ENCODE assay signal across 8 cellular contexts in genomic region chr20:3766832-3767433, GRCh38. TPM values are rescaled to one million over a fixed set of nuclear protein-coding genes. Genes with fewer than 3 reads are reported as not detected.
DNase-seq lines count a peak whose midpoint lies in the region; ATAC-seq, FAIRE-seq and TF ChIP-seq lines count a peak whose summit lies in the region.

No MANE protein-coding gene starts in this region.

- no peak for TF ChIP-seq EP300 in GM12878 (IDR thresholded peaks at IDR 0.05; ENCODE audit: borderline replicate concordance in 1 of 2, control insufficient read depth in 1 of 2, low read depth in 2 of 2, low read length in 2 of 2)
- no peak for TF ChIP-seq EP300 in upper lobe of left lung (IDR thresholded peaks at IDR 0.05)

- SMC1A ChIA-PET in GM12878 (lab: Charles Lee; ENCODE audit: uncharacterized antibody, unreplicated experiment), result no interaction called here

- POLR2A ChIA-PET in BJ (lab: Charles Lee) (no interaction called here), GM12878 (lab: Charles Lee) (interaction anchor here (0.6 to 2.5 kb wide), 2 partner anchors 54 to 336 kb away, joined by 9 to 10 read pairs; partner anchors contain the start of gene AP5S1)

- peak; percentile 65 for FAIRE-seq in GM12878 (lab: Jason Lieb, UNC)

- no peak for TF ChIP-seq RAD21 in GM12878 (IDR thresholded peaks at IDR 0.05; ENCODE audit: insufficient read depth, low read depth, low read length)

- H3K79me2 ChIP-seq in GM12878 (ENCODE audit: control insufficient read depth, insufficient read depth, low read length), result peaks cover 14% of the 10 kb centered on the region

- TF ChIP-seq POLR2A in GM12878 (IDR thresholded peaks at IDR 0.05; ENCODE audit: low read depth, low read length) (no peak), upper lobe of left lung (IDR thresholded peaks at IDR 0.05) (no peak)

- RAD21 ChIA-PET in GM12878 (lab: Charles Lee; ENCODE audit: unreplicated experiment), result interaction anchor here (0.8 to 2.1 kb wide), 9 partner anchors 12 to 305 kb away, joined by 3 to 10 read pairs (median 4); partner anchors contain the start of gene AP5S1

- no peaks in the 10 kb centered on the region for H3K9me3 ChIP-seq in GM12878 (replicated peaks; ENCODE audit: control insufficient read depth, insufficient read depth, low read length)
- no peaks in the 10 kb centered on the region for H3K9me3 ChIP-seq in lower lobe of right lung
- no peaks in the 10 kb centered on the region for H3K9me3 ChIP-seq in upper lobe of left lung

- CTCF ChIA-PET in BJ (lab: Yijun Ruan, JAX) (interaction anchor here (0.6 to 4.7 kb wide), 8 partner anchors 10 to 257 kb away, joined by 3 to 51 read pairs (median 6); partner anchors contain the start of genes AP5S1 and SPEF1), GM12878 (lab: Yijun Ruan, JAX) (interaction anchor here (0.6 to 5.7 kb wide), 16 partner anchors 9 to 318 kb away, joined by 3 to 52 read pairs (median 7); partner anchors contain the start of gene CENPB)

- H3K4me2 ChIP-seq in GM12878 (ENCODE audit: control insufficient read depth, insufficient read depth), result peak overlapping the region; percentile 94

- peak; percentile 2 for ATAC-seq in HG03159 (IDR thresholded peaks at IDR 0.05; ENCODE audit: unreplicated experiment)
- peak; percentile 3; the same call in 1 of the 3 replicates for ATAC-seq in GM12878
- ATAC-seq in lower lobe of right lung, result peak in 1 of 2 donors; percentile 2
- no peak for ATAC-seq in upper lobe of left lung (ENCODE audit: low FRiP score in 2 of 2)

- in situ Hi-C loops in GM12878 (cut with MboI), result no loop called here

- intact Hi-C loops in GM12878 (cut with micrococcal nuclease; ENCODE audit: unreplicated experiment) (loop anchor here (2.0 to 5.0 kb wide), 3 partner anchors 14 to 90 kb away; no protein-coding TSS in a partner anchor), lower lobe of right lung (cut with DNase I) (no loop called here)

- DNase-seq in BJ (ENCODE audit: low read depth) (no peak), GM12878 (ENCODE audit: low read depth, low spot score) (no peak), lower lobe of right lung (peak; percentile 50), upper lobe of left lung (no peak), GOT3 (lab: John Stamatoyannopoulos, UW) (no peak), NCI-H774 (lab: John Stamatoyannopoulos, UW) (no peak), SIG-M5 (lab: John Stamatoyannopoulos, UW) (no peak)

- peak overlapping the region; percentile 96 for H2AFZ ChIP-seq in GM12878 (ENCODE audit: control insufficient read depth, low read depth, low read length)

- peak overlapping the region; percentile 82 for H3K9ac ChIP-seq in GM12878 (ENCODE audit: control insufficient read depth, insufficient read depth, low read length)

- H3K27ac ChIP-seq in GM12878 (ENCODE audit: control insufficient read depth, insufficient read depth) (no peak overlapping the region), lower lobe of right lung (no peak overlapping the region), upper lobe of left lung (peak overlapping the region in 3 of 4 donors; percentile 10 to 90 (median 47))

- peaks cover 24% of the 10 kb centered on the region for H3K4me1 ChIP-seq in GM12878 (ENCODE audit: control insufficient read depth, insufficient read depth, low read length)
- H3K4me1 ChIP-seq in lower lobe of right lung, result peaks cover 49% of the 10 kb centered on the region
- peaks cover 24 to 48% (median 29%) of the 10 kb centered on the region in 4 donors for H3K4me1 ChIP-seq in upper lobe of left lung

- no peaks in the 10 kb centered on the region for H4K20me1 ChIP-seq in GM12878 (ENCODE audit: control insufficient read depth, insufficient read depth)

- no peaks in the 10 kb centered on the region for H3K36me3 ChIP-seq in BJ (ENCODE audit: control insufficient read depth, insufficient read depth, low read length)
- no peaks in the 10 kb centered on the region; a peak in 1 of 4 replicates for H3K36me3 ChIP-seq in GM12878 (ENCODE audit: control insufficient read depth in 2 of 2, insufficient read depth in 2 of 2, low read length in 1 of 2)
- H3K36me3 ChIP-seq in lower lobe of right lung, result peaks cover 1% of the 10 kb centered on the region
- no peaks in the 10 kb centered on the region for H3K36me3 ChIP-seq in upper lobe of left lung

- H3K4me3 ChIP-seq in BJ (ENCODE audit: low read depth, low read length), result peak overlapping the region; percentile 71
- peak overlapping the region; percentile 89 for H3K4me3 ChIP-seq in GM12878
- H3K4me3 ChIP-seq in lower lobe of right lung, result peak overlapping the region; percentile 65
- H3K4me3 ChIP-seq in upper lobe of left lung, result peak overlapping the region; percentile 70 to 87 (median 76)

- H3K27me3 ChIP-seq in BJ (ENCODE audit: control insufficient read depth, insufficient read depth, low read length) (no peaks in the 10 kb centered on the region), GM12878 (replicated peaks in 1 of 2; ENCODE audit: control insufficient read depth in 2 of 2, insufficient read depth in 2 of 2, low read length in 1 of 2) (no peaks in the 10 kb centered on the region), lower lobe of right lung (ENCODE audit: low read depth) (no peaks in the 10 kb centered on the region), upper lobe of left lung (no peaks in the 10 kb centered on the region)

- 4% methylated on average over 25 of the region's 27 CpGs for WGBS in GM12878 (ENCODE audit: insufficient coverage, insufficient replicate concordance, low lambda C conversion rate, missing lambda C conversion rate)
- WGBS in upper lobe of left lung, 2 donors, result 7 to 13% methylated on average over 6 to 27 of the region's 27 CpGs

- TF ChIP-seq CTCF in BJ (IDR thresholded peaks at IDR 0.05; ENCODE audit: insufficient read depth, low read depth, low read length) (no peak), GM12878 (IDR thresholded peaks at IDR 0.05 in 2 of 3, conservative IDR thresholded peaks at IDR 0.05 in 1 of 3; ENCODE audit: control insufficient read depth in 2 of 3, extremely low read depth in 1 of 3, insufficient read depth in 1 of 3, low read depth in 3 of 3, low read length in 3 of 3) (no peak), lower lobe of right lung (IDR thresholded peaks at IDR 0.05) (no peak), upper lobe of left lung (IDR thresholded peaks at IDR 0.05) (no peak)

- no TSS peak for BruUV-seq in GM12878 (replicated peaks; lab: Mats Ljungman, UMichigan)

RNA-seq across cellular contexts. Expression of gene ADISSP, which starts 0.6 kb away (rescaled TPM):
- polyA plus RNA-seq in BJ (2011; rRNA removed) (21.3 and 34.3 TPM in 2 replicates), GM12878 (2011; rRNA removed) (6.9 and 22.6 TPM in 2 replicates), GM12878 (2014; fragmentation: Illumina TruSeq; extraction: Trizol) (2.3 and 17.5 TPM in 2 replicates), GM12878 (2014; fragmentation: Nextera tagmentation; extraction: Ambion mirVana) (1 to 10 TPM in 1 of 2 experiments, under 1 TPM in 1; 0.80 to 7.6 TPM), GM12878 (2014; rRNA removed) (50.2 and 62.0 TPM in 2 replicates), GM12878 (2016; fragmentation: Nextera tagmentation; extraction: Ambion mirVana) (10 to 100 TPM; 90.8 to 96.3 TPM)
- 17.3 and 22.7 TPM in 2 replicates for polyA minus RNA-seq in BJ (2011; rRNA and poly(A)+ RNA removed)
- total RNA-seq in GM12878 (2013; cell fraction: nucleolus; rRNA removed), result 2.7 and 3.8 TPM in 2 replicates
- total RNA-seq in GM12878 (2014; rRNA removed) (59.2 and 64.5 TPM in 2 replicates), GM12878 (2014; rRNA removed; fragmentation: Illumina TruSeq; extraction: Trizol) (25.2 and 27.1 TPM in 2 replicates), GM12878 (2021) (65.9 and 67.5 TPM in 2 replicates), lower lobe of right lung (33.2 TPM), upper lobe of left lung (10 to 100 TPM in 5 of 6 donors, 1 to 10 TPM in 1; 6.7 to 41.9 (median 39.1) TPM)
- 5.7 TPM for polyA plus RNA-seq in GM12878 (2011; ENCODE audit: low read depth)
- 42.5 and 66.1 TPM in 2 replicates for polyA plus RNA-seq in GM12878 (2011; cell fraction: cytosol; rRNA removed)
- 25.9 and 34.8 TPM in 2 replicates for polyA plus RNA-seq in GM12878 (2011; cell fraction: nucleus; rRNA removed)
- polyA plus RNA-seq in GM12878 (2012), result 22.4 and 26.6 TPM in 2 replicates
- 16.0 and 29.6 TPM in 2 replicates for polyA minus RNA-seq in GM12878 (2011; rRNA and poly(A)+ RNA removed)
- polyA minus RNA-seq in GM12878 (2011; cell fraction: cytosol; rRNA and poly(A)+ RNA removed), result 16.8 and 25.3 TPM in 2 replicates
- polyA minus RNA-seq in GM12878 (2011; cell fraction: nucleus; rRNA and poly(A)+ RNA removed), result 6.3 and 9.6 TPM in 2 replicates

RNA-seq across cellular contexts. Expression of gene SPEF1, which starts 14.3 kb away (rescaled TPM):
- polyA plus RNA-seq in BJ (2011; rRNA removed), result 0.07 and 0.17 TPM in 2 replicates
- not detected in 2 replicates for polyA minus RNA-seq in BJ (2011; rRNA and poly(A)+ RNA removed)
- total RNA-seq in GM12878 (2013; cell fraction: nucleolus; rRNA removed), result not detected in 2 replicates
- total RNA-seq in GM12878 (2014; rRNA removed), result not detected in 2 replicates
- not detected in 2 replicates for total RNA-seq in GM12878 (2014; rRNA removed; fragmentation: Illumina TruSeq; extraction: Trizol)
- not detected in 2 replicates for total RNA-seq in GM12878 (2021)
- polyA plus RNA-seq in GM12878 (2011; ENCODE audit: low read depth), result not detected
- not detected in 2 replicates for polyA plus RNA-seq in GM12878 (2011; rRNA removed)
- not detected in 2 replicates for polyA plus RNA-seq in GM12878 (2011; cell fraction: cytosol; rRNA removed)
- polyA plus RNA-seq in GM12878 (2011; cell fraction: nucleus; rRNA removed), result 0.18 and 0.29 TPM in 2 replicates
- 0.09 TPM in 1 of 2 replicates, not detected in the other for polyA plus RNA-seq in GM12878 (2012)
- polyA plus RNA-seq in GM12878 (2014; fragmentation: Illumina TruSeq; extraction: Trizol), result not detected in 2 replicates
- not detected for polyA plus RNA-seq in GM12878 (2014; fragmentation: Nextera tagmentation; extraction: Ambion mirVana)
- 0.06 and 0.12 TPM in 2 replicates for polyA plus RNA-seq in GM12878 (2014; rRNA removed)
- polyA plus RNA-seq in GM12878 (2016; fragmentation: Nextera tagmentation; extraction: Ambion mirVana), result not detected
- not detected in 2 replicates for polyA minus RNA-seq in GM12878 (2011; rRNA and poly(A)+ RNA removed)
- not detected in 2 replicates for polyA minus RNA-seq in GM12878 (2011; cell fraction: cytosol; rRNA and poly(A)+ RNA removed)
- polyA minus RNA-seq in GM12878 (2011; cell fraction: nucleus; rRNA and poly(A)+ RNA removed), result 0.12 TPM in 1 of 2 replicates, not detected in the other
- total RNA-seq in lower lobe of right lung, result 3.9 TPM
- total RNA-seq in upper lobe of left lung, result 10 to 100 TPM in 1 of 6 donors, 1 to 10 TPM in 4, under 1 TPM in 1; 0.34 to 15.1 (median 5.4) TPM

RNA-seq across cellular contexts. Expression of gene CENPB, which starts 19.6 kb away (rescaled TPM):
- polyA plus RNA-seq in BJ (2011; rRNA removed) (31.0 and 47.5 TPM in 2 replicates), GM12878 (2011; rRNA removed) (4.3 and 7.1 TPM in 2 replicates), GM12878 (2014; fragmentation: Illumina TruSeq; extraction: Trizol) (10.9 and 20.9 TPM in 2 replicates), GM12878 (2014; fragmentation: Nextera tagmentation; extraction: Ambion mirVana) (under 1 TPM; 0.16 to 0.29 TPM), GM12878 (2014; rRNA removed) (35.5 and 44.8 TPM in 2 replicates), GM12878 (2016; fragmentation: Nextera tagmentation; extraction: Ambion mirVana) (1 to 10 TPM; 1.6 to 2.4 TPM)
- 33.9 and 42.5 TPM in 2 replicates for polyA minus RNA-seq in BJ (2011; rRNA and poly(A)+ RNA removed)
- 8.8 and 11.3 TPM in 2 replicates for total RNA-seq in GM12878 (2013; cell fraction: nucleolus; rRNA removed)
- total RNA-seq in GM12878 (2014; rRNA removed) (56.6 and 68.6 TPM in 2 replicates), GM12878 (2014; rRNA removed; fragmentation: Illumina TruSeq; extraction: Trizol) (24.4 and 27.6 TPM in 2 replicates), GM12878 (2021) (68.3 and 71.2 TPM in 2 replicates), lower lobe of right lung (76.2 TPM), upper lobe of left lung (100 to 1,000 TPM in 2 of 6 donors, 10 to 100 TPM in 4; 56.6 to 125 (median 89.7) TPM)
- 12.5 TPM for polyA plus RNA-seq in GM12878 (2011; ENCODE audit: low read depth)
- 8.8 and 12.2 TPM in 2 replicates for polyA plus RNA-seq in GM12878 (2011; cell fraction: cytosol; rRNA removed)
- 9.5 and 12.9 TPM in 2 replicates for polyA plus RNA-seq in GM12878 (2011; cell fraction: nucleus; rRNA removed)
- 24.5 and 35.6 TPM in 2 replicates for polyA plus RNA-seq in GM12878 (2012)
- 8.2 and 15.1 TPM in 2 replicates for polyA minus RNA-seq in GM12878 (2011; rRNA and poly(A)+ RNA removed)
- polyA minus RNA-seq in GM12878 (2011; cell fraction: cytosol; rRNA and poly(A)+ RNA removed), result 8.4 and 9.0 TPM in 2 replicates
- polyA minus RNA-seq in GM12878 (2011; cell fraction: nucleus; rRNA and poly(A)+ RNA removed), result 7.0 and 12.8 TPM in 2 replicates

RNA-seq across cellular contexts. Expression of gene CDC25B, which starts 29.2 kb away (rescaled TPM):
- polyA plus RNA-seq in BJ (2011; rRNA removed) (41.8 and 68.1 TPM in 2 replicates), GM12878 (2011; rRNA removed) (11.2 and 20.2 TPM in 2 replicates), GM12878 (2014; fragmentation: Illumina TruSeq; extraction: Trizol) (25.1 and 36.9 TPM in 2 replicates), GM12878 (2014; fragmentation: Nextera tagmentation; extraction: Ambion mirVana) (1 to 10 TPM; 4.6 to 8.6 TPM), GM12878 (2014; rRNA removed) (37.0 and 44.2 TPM in 2 replicates), GM12878 (2016; fragmentation: Nextera tagmentation; extraction: Ambion mirVana) (10 to 100 TPM; 28.4 to 28.7 TPM)
- 28.0 and 36.5 TPM in 2 replicates for polyA minus RNA-seq in BJ (2011; rRNA and poly(A)+ RNA removed)
- total RNA-seq in GM12878 (2013; cell fraction: nucleolus; rRNA removed), result 19.8 and 20.9 TPM in 2 replicates
- total RNA-seq in GM12878 (2014; rRNA removed) (18.5 and 20.7 TPM in 2 replicates), GM12878 (2014; rRNA removed; fragmentation: Illumina TruSeq; extraction: Trizol) (11.2 and 13.0 TPM in 2 replicates), GM12878 (2021) (58.8 and 58.9 TPM in 2 replicates), lower lobe of right lung (97.7 TPM), upper lobe of left lung (100 to 1,000 TPM in 3 of 6 donors, 10 to 100 TPM in 3; 45.5 to 151 (median 99.1) TPM)
- polyA plus RNA-seq in GM12878 (2011; ENCODE audit: low read depth), result 13.9 TPM
- polyA plus RNA-seq in GM12878 (2011; cell fraction: cytosol; rRNA removed), result 33.1 and 37.6 TPM in 2 replicates
- 145 and 172 TPM in 2 replicates for polyA plus RNA-seq in GM12878 (2011; cell fraction: nucleus; rRNA removed)
- 27.8 and 28.4 TPM in 2 replicates for polyA plus RNA-seq in GM12878 (2012)
- 11.0 and 22.2 TPM in 2 replicates for polyA minus RNA-seq in GM12878 (2011; rRNA and poly(A)+ RNA removed)
- polyA minus RNA-seq in GM12878 (2011; cell fraction: cytosol; rRNA and poly(A)+ RNA removed), result 12.4 and 15.6 TPM in 2 replicates
- polyA minus RNA-seq in GM12878 (2011; cell fraction: nucleus; rRNA and poly(A)+ RNA removed), result 13.5 and 22.2 TPM in 2 replicates

RNA-seq across cellular contexts. Expression of gene HSPA12B, which starts 34.4 kb away (rescaled TPM):
- polyA plus RNA-seq in BJ (2011; rRNA removed) (0.02 TPM in 1 of 2 replicates, not detected in the other), GM12878 (2011; rRNA removed) (not detected in 2 replicates), GM12878 (2014; fragmentation: Illumina TruSeq; extraction: Trizol) (not detected in 2 replicates), GM12878 (2014; fragmentation: Nextera tagmentation; extraction: Ambion mirVana) (not detected), GM12878 (2014; rRNA removed) (not detected in 2 replicates), GM12878 (2016; fragmentation: Nextera tagmentation; extraction: Ambion mirVana) (under 1 TPM in 1 of 2 experiments, not detected in 1; 0.08 TPM)
- polyA minus RNA-seq in BJ (2011; rRNA and poly(A)+ RNA removed), result not detected in 2 replicates
- total RNA-seq in GM12878 (2013; cell fraction: nucleolus; rRNA removed), result not detected in 2 replicates
- total RNA-seq in GM12878 (2014; rRNA removed) (not detected in 2 replicates), GM12878 (2014; rRNA removed; fragmentation: Illumina TruSeq; extraction: Trizol) (not detected in 2 replicates), GM12878 (2021) (not detected in 2 replicates), lower lobe of right lung (36.9 TPM), upper lobe of left lung (10 to 100 TPM; 18.4 to 53.7 (median 21.5) TPM)
- not detected for polyA plus RNA-seq in GM12878 (2011; ENCODE audit: low read depth)
- polyA plus RNA-seq in GM12878 (2011; cell fraction: cytosol; rRNA removed), result not detected in 2 replicates
- not detected in 2 replicates for polyA plus RNA-seq in GM12878 (2011; cell fraction: nucleus; rRNA removed)
- polyA plus RNA-seq in GM12878 (2012), result 0.07 and 0.09 TPM in 2 replicates
- not detected in 2 replicates for polyA minus RNA-seq in GM12878 (2011; rRNA and poly(A)+ RNA removed)
- polyA minus RNA-seq in GM12878 (2011; cell fraction: cytosol; rRNA and poly(A)+ RNA removed), result not detected in 2 replicates
- not detected in 2 replicates for polyA minus RNA-seq in GM12878 (2011; cell fraction: nucleus; rRNA and poly(A)+ RNA removed)

Comparison
In these comparisons a context has a peak if more than half of its experiments do, and no peak if none do; other contexts are left out.
1. ATAC-seq: peak in HG03159 (single experiment) and GM12878 (single experiment); none in upper lobe of left lung (0 of 2).
2. H3K27ac ChIP-seq: peak in upper lobe of left lung (3 of 4); none in GM12878 (single experiment) and lower lobe of right lung (single experiment).
3. Peak in every context shown above with its lines, with median percentiles within 50 percentile points of each other: H3K4me3 ChIP-seq.